Comparison of ENCODE assay signal across 17 cellular contexts in genomic region chr17:1146551-1147265, GRCh38. TPM values are rescaled to one million over a fixed set of nuclear protein-coding genes. Genes with fewer than 3 reads are reported as not detected.
DNase-seq lines count a peak whose midpoint lies in the region; ATAC-seq, FAIRE-seq and TF ChIP-seq lines count a peak whose summit lies in the region.
"Had no signal": no experiment of that assay in that cellular context is flagged by ENCODE, and none has a peak within 500 bp of the region (broad histone marks: within the 10 kb centered on the region; RNA-seq: fewer than 3 reads in every experiment).

No MANE protein-coding gene starts in this region.

- no peak for ATAC-seq in activated B cell treated with CpG ODN at 0.5 μM for 24 hours (ENCODE audit: low read depth)

- no peaks in the 10 kb centered on the region for H3K27me3 ChIP-seq in neural progenitor cell
- H3K27me3 ChIP-seq: SJCRH30 had no signal

- H2AFZ ChIP-seq in neural progenitor cell (replicated peaks) = no peak overlapping the region

- no peak overlapping the region for H3K4me2 ChIP-seq in neural progenitor cell

- no peaks in the 10 kb centered on the region for H3K79me2 ChIP-seq in neural progenitor cell (ENCODE audit: low read depth)

- CTCF ChIA-PET in Calu3 (lab: Charles Lee) (interaction anchor here (1.3 to 2.3 kb wide), 4 partner anchors 24 to 88 kb away, joined by 3 to 22 read pairs (median 8); no protein-coding TSS in a partner anchor), activated B cell treated with CpG ODN at 0.5 μM for 24 hours (lab: Charles Lee) (interaction anchor here (1.0 kb wide), 1 partner anchor 24 kb away, joined by 3 read pairs; no protein-coding TSS in a partner anchor)

- POLR2A ChIA-PET in activated B cell treated with CpG ODN at 0.5 μM for 24 hours (lab: Charles Lee) = interaction anchor here (1.1 kb wide), 1 partner anchor 16 kb away, joined by 3 read pairs; no protein-coding TSS in a partner anchor

- H3K9me3 ChIP-seq in neural progenitor cell (ENCODE audit: low read depth) = no peaks in the 10 kb centered on the region
- H3K9me3 ChIP-seq: SJCRH30 had no signal

- peaks cover 12% of the 10 kb centered on the region for H3K36me3 Mint-ChIP-seq in Calu3 (ENCODE audit: insufficient read depth, unreplicated experiment)
- peaks cover 18% of the 10 kb centered on the region for H3K36me3 Mint-ChIP-seq in activated B cell treated with CpG ODN at 0.5 μM for 24 hours (ENCODE audit: low read depth)
- peaks cover 9% of the 10 kb centered on the region for H3K36me3 Mint-ChIP-seq in endothelial cell (ENCODE audit: low read depth, unreplicated experiment)
- no peaks in the 10 kb centered on the region for H3K36me3 Mint-ChIP-seq in neural progenitor cell
- H3K36me3 Mint-ChIP-seq in osteocyte (ENCODE audit: unreplicated experiment) = peaks cover 10% of the 10 kb centered on the region

- no peak overlapping the region for H3K27ac ChIP-seq in neural progenitor cell
- H3K27ac ChIP-seq: SJCRH30 had no signal

- H3F3A ChIP-seq in neural progenitor cell (ENCODE audit: low read depth) = peaks cover 3% of the 10 kb centered on the region

- peaks cover 43% of the 10 kb centered on the region for H4K20me1 ChIP-seq in neural progenitor cell (ENCODE audit: low read depth)

- H3K27me3 Mint-ChIP-seq in Calu3 (ENCODE audit: unreplicated experiment) = no peaks in the 10 kb centered on the region
- no peaks in the 10 kb centered on the region for H3K27me3 Mint-ChIP-seq in activated B cell treated with CpG ODN at 0.5 μM for 24 hours
- H3K27me3 Mint-ChIP-seq in endothelial cell (ENCODE audit: unreplicated experiment) = peaks cover 3% of the 10 kb centered on the region
- H3K27me3 Mint-ChIP-seq in neural progenitor cell (ENCODE audit: insufficient read depth, low read depth) = peaks cover 2% of the 10 kb centered on the region
- H3K27me3 Mint-ChIP-seq in osteocyte (ENCODE audit: unreplicated experiment) = no peaks in the 10 kb centered on the region
- H3K27me3 Mint-ChIP-seq: CD4-positive, CD25-positive, alpha-beta regulatory T cell had no signal

- H3K9me3 Mint-ChIP-seq in Calu3 (ENCODE audit: low read depth, unreplicated experiment) = no peaks in the 10 kb centered on the region
- no peaks in the 10 kb centered on the region for H3K9me3 Mint-ChIP-seq in activated B cell treated with CpG ODN at 0.5 μM for 24 hours
- H3K9me3 Mint-ChIP-seq in endothelial cell (ENCODE audit: unreplicated experiment) = no peaks in the 10 kb centered on the region
- no peaks in the 10 kb centered on the region for H3K9me3 Mint-ChIP-seq in neural progenitor cell
- H3K9me3 Mint-ChIP-seq in osteocyte (ENCODE audit: unreplicated experiment) = no peaks in the 10 kb centered on the region
- H3K9me3 Mint-ChIP-seq: CD4-positive, CD25-positive, alpha-beta regulatory T cell had no signal

- H3K36me3 ChIP-seq in neural progenitor cell = no peaks in the 10 kb centered on the region
- H3K36me3 ChIP-seq: SJCRH30 had no signal

- no peak overlapping the region for H3K9ac ChIP-seq in neural progenitor cell

- H3K4me1 Mint-ChIP-seq in Calu3 (ENCODE audit: low read depth, unreplicated experiment) (peaks cover 8% of the 10 kb centered on the region), activated B cell treated with CpG ODN at 0.5 μM for 24 hours (peaks cover 4% of the 10 kb centered on the region), endothelial cell (ENCODE audit: unreplicated experiment) (peaks cover 28% of the 10 kb centered on the region), neural progenitor cell (peaks cover 48% of the 10 kb centered on the region), osteocyte (ENCODE audit: unreplicated experiment) (peaks cover 11% of the 10 kb centered on the region)
- H3K4me1 Mint-ChIP-seq: CD4-positive, CD25-positive, alpha-beta regulatory T cell had no signal

- H3K27ac Mint-ChIP-seq in Calu3 (ENCODE audit: unreplicated experiment) (peak overlapping the region; percentile 31), activated B cell treated with CpG ODN at 0.5 μM for 24 hours (peak overlapping the region; percentile 67), endothelial cell (ENCODE audit: unreplicated experiment) (peak overlapping the region; percentile 77), neural progenitor cell (peak overlapping the region; percentile 85), osteocyte (ENCODE audit: unreplicated experiment) (no peak overlapping the region)
- H3K27ac Mint-ChIP-seq: CD4-positive, CD25-positive, alpha-beta regulatory T cell had no signal

- intact Hi-C loops in Calu3 (cut with micrococcal nuclease; ENCODE audit: unreplicated experiment) = loop anchor here (10.0 kb wide), 1 partner anchor 82 kb away; no protein-coding TSS in a partner anchor
- intact Hi-C loops in activated B cell treated with CpG ODN at 0.5 μM for 24 hours (cut with micrococcal nuclease) = no loop called here

- DNase-seq in Calu3 (no peak), activated B cell treated with CpG ODN at 0.5 μM for 24 hours (no peak), endothelial cell (ENCODE audit: low spot score) (no peak), neural progenitor cell (ENCODE audit: low spot score) (no peak), frontal cortex (ENCODE audit: low spot score in 2 of 2) (no peak), islet precursor cell (no peak), NCI-H2227 (lab: John Stamatoyannopoulos, UW; ENCODE audit: unreplicated experiment) (no peak), osteocyte (ENCODE audit: extremely low spot score, unreplicated experiment) (no peak)
- DNase-seq: AML-193; CD4-positive, CD25-positive, alpha-beta regulatory T cell; DMS79 treated with DMSO at 0.1 percent for 48 hours; GDM1; NCI-H1930; RPMI8226; SJCRH30 had no signal

- BruUV-seq in Calu3 (replicated peaks; lab: Mats Ljungman, UMichigan) = no TSS peak

- H3K4me3 ChIP-seq in neural progenitor cell = no peak overlapping the region
- H3K4me3 ChIP-seq: SJCRH30 had no signal

- H3K4me3 Mint-ChIP-seq in Calu3 (ENCODE audit: low read depth, unreplicated experiment) (no peak overlapping the region), activated B cell treated with CpG ODN at 0.5 μM for 24 hours (no peak overlapping the region), endothelial cell (ENCODE audit: unreplicated experiment) (no peak overlapping the region), neural progenitor cell (peak overlapping the region; percentile 73), osteocyte (ENCODE audit: unreplicated experiment) (no peak overlapping the region)
- H3K4me3 Mint-ChIP-seq: CD4-positive, CD25-positive, alpha-beta regulatory T cell had no signal

- H3K4me1 ChIP-seq in neural progenitor cell = peaks cover 13% of the 10 kb centered on the region
- H3K4me1 ChIP-seq: SJCRH30 had no signal

- no peak for FAIRE-seq in frontal cortex (lab: Jason Lieb, UNC)
- FAIRE-seq: D721Med, H54 had no signal

- TF ChIP-seq CTCF in Calu3 (IDR thresholded peaks at IDR 0.05; ENCODE audit: unreplicated experiment) (no peak), activated B cell treated with CpG ODN at 0.5 μM for 24 hours (IDR thresholded peaks at IDR 0.05) (no peak), endothelial cell (IDR thresholded peaks at IDR 0.05; ENCODE audit: unreplicated experiment) (no peak), neural progenitor cell (IDR thresholded peaks at IDR 0.05) (no peak), osteocyte (IDR thresholded peaks at IDR 0.05) (no peak)

RNA-seq across cellular contexts. Expression of gene ABR, which starts 33.1 kb away (rescaled TPM):
- total RNA-seq in Calu3 (2022) (76.3 and 92.7 TPM in 2 replicates), activated B cell treated with CpG ODN at 0.5 μM for 24 hours (132 and 150 TPM in 2 replicates), endothelial cell (ENCODE audit: unreplicated experiment) (76.6 TPM), neural progenitor cell (ENCODE audit: low replicate concordance) (36.7 and 92.7 TPM in 2 replicates), frontal cortex (123 TPM), osteocyte (110 and 114 TPM in 2 replicates)
